13 cellular contexts compared by ENCODE assay signal in genomic region chr2:121360566-121361300, GRCh38.
A peak's percentile ranks its signal among the peaks of the same experiment; 100 is the strongest.
DNase-seq lines count a peak whose midpoint lies in the region; ATAC-seq and TF ChIP-seq lines count a peak whose summit lies in the region.
"Had no signal": no experiment of that assay in that cellular context is flagged by ENCODE, and none has a peak within 500 bp of the region (broad histone marks: within the 10 kb centered on the region; RNA-seq: fewer than 3 reads in every experiment).

No MANE protein-coding gene starts in this region.

- H3K27ac ChIP-seq in GM23248 (peak overlapping the region; percentile 43), SK-N-SH (ENCODE audit: low read depth in 2 of 2, low read length in 1 of 2) (peak overlapping the region in 1 of 2 experiments; percentile 61; a peak in 3 of 4 replicates)

- TF ChIP-seq CTCF in SK-N-SH (IDR thresholded peaks at IDR 0.05) (no peak), fibroblast of the aortic adventitia (IDR thresholded peaks at IDR 0.05; ENCODE audit: insufficient read depth, low read length) (no peak)

- H3K9ac ChIP-seq in GM23248 (no peak overlapping the region), SK-N-SH (no peak overlapping the region)

- H3K79me2 ChIP-seq in GM23248 (ENCODE audit: insufficient read depth) (no peaks in the 10 kb centered on the region), SK-N-SH (ENCODE audit: insufficient read depth) (no peaks in the 10 kb centered on the region)

- in situ Hi-C loops in GM23248 (cut with MboI) = loop anchor here (25.0 kb wide), 1 partner anchor 673 kb away; no protein-coding TSS in a partner anchor

- 67 to 70% methylated on average over 8 of the region's 8 CpGs for WGBS in GM23248 (ENCODE audit: low coverage in 1 of 2, low lambda C conversion rate in 2 of 2, missing lambda C conversion rate in 2 of 2), 2 experiments
- WGBS in SK-N-SH (ENCODE audit: low lambda C conversion rate) = 61% methylated on average over 8 of the region's 8 CpGs

- H3K36me3 ChIP-seq in GM23248 (ENCODE audit: low read depth) (peaks cover 13% of the 10 kb centered on the region; the same call in 1 of the 2 replicates), SK-N-SH (replicated peaks in 1 of 2; ENCODE audit: control insufficient read depth in 1 of 2, insufficient read depth in 2 of 2, low read length in 1 of 2) (peaks cover 23 to 71% of the 10 kb centered on the region in 2 experiments)

- H3K27me3 ChIP-seq in GM23248 (replicated peaks; ENCODE audit: insufficient read depth) (no peaks in the 10 kb centered on the region), SK-N-SH (ENCODE audit: insufficient read depth) (no peaks in the 10 kb centered on the region)

- H3K9me2 ChIP-seq in GM23248 (ENCODE audit: insufficient read depth) (no peaks in the 10 kb centered on the region), SK-N-SH (no peaks in the 10 kb centered on the region)

- no peak for TF ChIP-seq EP300 in SK-N-SH (IDR thresholded peaks at IDR 0.05; ENCODE audit: borderline replicate concordance in 1 of 2, low read depth in 1 of 2, low read length in 1 of 2)

- no peaks in the 10 kb centered on the region for H3K9me3 ChIP-seq in GM23248 (ENCODE audit: low read depth)
- H3K9me3 ChIP-seq in SK-N-SH = no peaks in the 10 kb centered on the region

- H3K4me3 ChIP-seq in GM23248 = no peak overlapping the region
- H3K4me3 ChIP-seq in SK-N-SH (ENCODE audit: low read depth in 2 of 2, low read length in 1 of 2) = peak overlapping the region in 1 of 2 experiments; percentile 5; a peak in 1 of 4 replicates
- no peak overlapping the region for H3K4me3 ChIP-seq in fibroblast of the aortic adventitia (ENCODE audit: low read depth, low read length)
- H3K4me3 ChIP-seq in skeletal muscle cell (ENCODE audit: low read depth, low read length) = no peak overlapping the region

- ATAC-seq in HG02678 (IDR thresholded peaks at IDR 0.05; ENCODE audit: unreplicated experiment) = no peak
- ATAC-seq: activated CD8-positive, alpha-beta T cell treated with anti-CD3 and anti-CD28 coated beads for 36 hours; naive thymus-derived CD4-positive, alpha-beta T cell had no signal

- H3K4me2 ChIP-seq in GM23248 (ENCODE audit: unreplicated experiment) = peak overlapping the region; percentile 27
- H3K4me2 ChIP-seq in SK-N-SH = peak overlapping the region; percentile 44; the same call in 1 of the 2 replicates

- CTCF ChIA-PET in SK-N-SH (lab: Yijun Ruan, JAX) = interaction anchor here (1.2 to 16.6 kb wide), 6 partner anchors 63 to 405 kb away, joined by 3 to 272 read pairs (median 4); no protein-coding TSS in a partner anchor

- H3K4me1 ChIP-seq in GM23248 (ENCODE audit: insufficient read depth) = peaks cover 49% of the 10 kb centered on the region
- H3K4me1 ChIP-seq in SK-N-SH (ENCODE audit: control insufficient read depth in 1 of 2, insufficient read depth in 2 of 2, low read depth in 1 of 2, low read length in 1 of 2) = peaks cover 21 to 39% of the 10 kb centered on the region in 2 experiments

- DNase-seq in GM23248 (peak; percentile 97), SK-N-SH (no peak), fibroblast of the aortic adventitia (ENCODE audit: low read depth) (peak; percentile 94), skeletal muscle cell (ENCODE audit: low read depth) (peak; percentile 46), NCI-H2227 treated with DMSO at 0.1 percent for 48 hours (lab: John Stamatoyannopoulos, UW) (no peak), NCI-H2227 (lab: John Stamatoyannopoulos, UW; ENCODE audit: unreplicated experiment) (no peak)
- DNase-seq in activated naive CD4-positive, alpha-beta T cell (lab: John Stamatoyannopoulos, UW) = no peak
- DNase-seq: activated CD8-positive, alpha-beta T cell treated with anti-CD3 and anti-CD28 coated beads for 36 hours; anterior cingulate cortex; DMS79; hippocampal formation; naive thymus-derived CD4-positive, alpha-beta T cell had no signal

- no peaks in the 10 kb centered on the region for H4K20me1 ChIP-seq in GM23248 (ENCODE audit: insufficient read depth)
- H4K20me1 ChIP-seq in SK-N-SH (ENCODE audit: insufficient read depth) = peaks cover 5% of the 10 kb centered on the region; the same call in 1 of the 2 replicates

- H3F3A ChIP-seq in GM23248 (ENCODE audit: insufficient read depth) (peaks cover 35% of the 10 kb centered on the region), SK-N-SH (replicated peaks; ENCODE audit: insufficient read depth) (peaks cover 38% of the 10 kb centered on the region)

- no peak for TF ChIP-seq RAD21 in SK-N-SH (IDR thresholded peaks at IDR 0.05; ENCODE audit: low read length)

- POLR2A ChIA-PET in SK-N-SH (lab: Yijun Ruan, JAX) = no interaction called here

- H2AFZ ChIP-seq in GM23248 (no peak overlapping the region), SK-N-SH (ENCODE audit: low read depth) (no peak overlapping the region)

TF ChIP-seq in SK-N-SH, 30 proteins besides CTCF, POLR2A, EP300 and RAD21:
- TF ChIP-seq, protein P1, sequence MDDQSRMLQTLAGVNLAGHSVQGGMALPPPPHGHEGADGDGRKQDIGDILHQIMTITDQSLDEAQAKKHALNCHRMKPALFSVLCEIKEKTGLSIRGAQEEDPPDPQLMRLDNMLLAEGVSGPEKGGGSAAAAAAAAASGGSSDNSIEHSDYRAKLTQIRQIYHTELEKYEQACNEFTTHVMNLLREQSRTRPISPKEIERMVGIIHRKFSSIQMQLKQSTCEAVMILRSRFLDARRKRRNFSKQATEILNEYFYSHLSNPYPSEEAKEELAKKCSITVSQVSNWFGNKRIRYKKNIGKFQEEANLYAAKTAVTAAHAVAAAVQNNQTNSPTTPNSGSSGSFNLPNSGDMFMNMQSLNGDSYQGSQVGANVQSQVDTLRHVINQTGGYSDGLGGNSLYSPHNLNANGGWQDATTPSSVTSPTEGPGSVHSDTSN (IDR thresholded peaks at IDR 0.05) = peak; percentile 37
- peak; percentile 55; the same call in 1 of the 2 replicates for TF ChIP-seq JUND (IDR thresholded peaks at IDR 0.05)
- TF ChIP-seq TCF12 (IDR thresholded peaks at IDR 0.05) = peak; percentile 58
- TF ChIP-seq NFIC (IDR thresholded peaks at IDR 0.05; ENCODE audit: borderline replicate concordance) = peak; percentile 87
- TF ChIP-seq IRF3 (IDR thresholded peaks at IDR 0.05; ENCODE audit: low read depth, low read length) = no peak
- TF ChIP-seq FOSL2 (IDR thresholded peaks at IDR 0.05; ENCODE audit: borderline replicate concordance, low read depth) = peak; percentile 91

Comparison
In these comparisons a context has a peak if more than half of its experiments do, and no peak if none do; other contexts are left out.
1. DNase-seq: peak in GM23248 (single experiment), fibroblast of the aortic adventitia (single experiment) and skeletal muscle cell (single experiment); none in SK-N-SH (single experiment), NCI-H2227 treated with DMSO at 0.1 percent for 48 hours (single experiment), activated naive CD4-positive, alpha-beta T cell (0 of 4) and NCI-H2227 (single experiment).